In the genomic region with DNA sequence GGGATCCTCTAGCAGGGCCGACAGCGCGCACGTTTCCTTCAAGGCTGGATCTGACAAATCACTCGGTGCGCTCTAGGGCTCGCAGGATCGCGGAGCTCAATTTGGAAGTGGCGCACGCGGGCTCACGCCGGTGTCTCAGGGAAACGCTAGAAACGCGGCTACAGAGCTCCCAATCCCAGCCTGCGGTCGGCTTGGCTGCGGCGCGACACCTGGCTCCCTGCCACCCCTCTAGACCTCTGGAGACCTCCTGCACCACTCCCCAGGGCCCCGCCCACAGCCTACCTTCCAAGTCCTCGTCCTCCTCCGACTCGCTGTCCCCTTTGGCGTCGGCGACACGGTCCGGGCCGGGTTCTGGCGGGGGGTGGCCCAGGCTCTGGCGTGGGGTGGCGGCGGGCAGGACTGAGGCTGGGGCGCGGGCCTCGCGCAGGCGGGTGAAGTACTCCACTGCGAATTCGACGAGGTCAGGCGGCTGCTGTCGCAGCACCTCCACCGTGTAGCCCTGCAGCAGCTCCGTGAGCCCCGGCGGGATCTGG, we compare ENCODE assay signal across 1 cellular context.
A peak's percentile ranks its signal among the peaks of the same experiment; 100 is the strongest.
TF ChIP-seq lines count a peak whose summit lies in the region.

No MANE protein-coding gene starts in this region.

TF ChIP-seq in HepG2, 621 proteins besides CTCF, POLR2A, EP300 and RAD21 (continued from another document and continues in another):
- TF ChIP-seq, protein P1, sequence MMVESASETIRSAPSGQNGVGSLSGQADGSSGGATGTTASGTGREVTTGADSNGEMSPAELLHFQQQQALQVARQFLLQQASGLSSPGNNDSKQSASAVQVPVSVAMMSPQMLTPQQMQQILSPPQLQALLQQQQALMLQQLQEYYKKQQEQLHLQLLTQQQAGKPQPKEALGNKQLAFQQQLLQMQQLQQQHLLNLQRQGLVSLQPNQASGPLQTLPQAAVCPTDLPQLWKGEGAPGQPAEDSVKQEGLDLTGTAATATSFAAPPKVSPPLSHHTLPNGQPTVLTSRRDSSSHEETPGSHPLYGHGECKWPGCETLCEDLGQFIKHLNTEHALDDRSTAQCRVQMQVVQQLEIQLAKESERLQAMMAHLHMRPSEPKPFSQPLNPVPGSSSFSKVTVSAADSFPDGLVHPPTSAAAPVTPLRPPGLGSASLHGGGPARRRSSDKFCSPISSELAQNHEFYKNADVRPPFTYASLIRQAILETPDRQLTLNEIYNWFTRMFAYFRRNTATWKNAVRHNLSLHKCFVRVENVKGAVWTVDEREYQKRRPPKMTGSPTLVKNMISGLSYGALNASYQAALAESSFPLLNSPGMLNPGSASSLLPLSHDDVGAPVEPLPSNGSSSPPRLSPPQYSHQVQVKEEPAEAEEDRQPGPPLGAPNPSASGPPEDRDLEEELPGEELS (CRISPR knock-in tag; IDR thresholded peaks at IDR 0.05) = peak; percentile 11; the same call in 1 of the 2 replicates
- no peak; the same call in 1 of the 2 replicates for TF ChIP-seq ZBTB8A (CRISPR knock-in tag; IDR thresholded peaks at IDR 0.05; ENCODE audit: borderline replicate concordance, low read depth)
- TF ChIP-seq ZNF224 (CRISPR knock-in tag; IDR thresholded peaks at IDR 0.05) = 0 out of 2 replicates have a peak, but pooled peaks have one; percentile 70
- TF ChIP-seq, protein P2, sequence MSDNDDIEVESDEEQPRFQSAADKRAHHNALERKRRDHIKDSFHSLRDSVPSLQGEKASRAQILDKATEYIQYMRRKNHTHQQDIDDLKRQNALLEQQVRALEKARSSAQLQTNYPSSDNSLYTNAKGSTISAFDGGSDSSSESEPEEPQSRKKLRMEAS (IDR thresholded peaks at IDR 0.05) = peak; percentile 57; the same call in 1 of the 2 replicates
- TF ChIP-seq HOXA9 (CRISPR knock-in tag; IDR thresholded peaks at IDR 0.05; ENCODE audit: borderline replicate concordance) = no peak
- 0 out of 2 replicates have a peak, but pooled peaks have one; percentile 14 for TF ChIP-seq SP5 (CRISPR knock-in tag; IDR thresholded peaks at IDR 0.05; ENCODE audit: borderline replicate concordance, low read depth)
- TF ChIP-seq ZNF790 (CRISPR knock-in tag; IDR thresholded peaks at IDR 0.05; ENCODE audit: borderline replicate concordance) = no peak
- TF ChIP-seq ZIK1 (CRISPR knock-in tag; IDR thresholded peaks at IDR 0.05; ENCODE audit: borderline replicate concordance, low read depth) = 0 out of 2 replicates have a peak, but pooled peaks have one; percentile 20
- TF ChIP-seq, protein P3, sequence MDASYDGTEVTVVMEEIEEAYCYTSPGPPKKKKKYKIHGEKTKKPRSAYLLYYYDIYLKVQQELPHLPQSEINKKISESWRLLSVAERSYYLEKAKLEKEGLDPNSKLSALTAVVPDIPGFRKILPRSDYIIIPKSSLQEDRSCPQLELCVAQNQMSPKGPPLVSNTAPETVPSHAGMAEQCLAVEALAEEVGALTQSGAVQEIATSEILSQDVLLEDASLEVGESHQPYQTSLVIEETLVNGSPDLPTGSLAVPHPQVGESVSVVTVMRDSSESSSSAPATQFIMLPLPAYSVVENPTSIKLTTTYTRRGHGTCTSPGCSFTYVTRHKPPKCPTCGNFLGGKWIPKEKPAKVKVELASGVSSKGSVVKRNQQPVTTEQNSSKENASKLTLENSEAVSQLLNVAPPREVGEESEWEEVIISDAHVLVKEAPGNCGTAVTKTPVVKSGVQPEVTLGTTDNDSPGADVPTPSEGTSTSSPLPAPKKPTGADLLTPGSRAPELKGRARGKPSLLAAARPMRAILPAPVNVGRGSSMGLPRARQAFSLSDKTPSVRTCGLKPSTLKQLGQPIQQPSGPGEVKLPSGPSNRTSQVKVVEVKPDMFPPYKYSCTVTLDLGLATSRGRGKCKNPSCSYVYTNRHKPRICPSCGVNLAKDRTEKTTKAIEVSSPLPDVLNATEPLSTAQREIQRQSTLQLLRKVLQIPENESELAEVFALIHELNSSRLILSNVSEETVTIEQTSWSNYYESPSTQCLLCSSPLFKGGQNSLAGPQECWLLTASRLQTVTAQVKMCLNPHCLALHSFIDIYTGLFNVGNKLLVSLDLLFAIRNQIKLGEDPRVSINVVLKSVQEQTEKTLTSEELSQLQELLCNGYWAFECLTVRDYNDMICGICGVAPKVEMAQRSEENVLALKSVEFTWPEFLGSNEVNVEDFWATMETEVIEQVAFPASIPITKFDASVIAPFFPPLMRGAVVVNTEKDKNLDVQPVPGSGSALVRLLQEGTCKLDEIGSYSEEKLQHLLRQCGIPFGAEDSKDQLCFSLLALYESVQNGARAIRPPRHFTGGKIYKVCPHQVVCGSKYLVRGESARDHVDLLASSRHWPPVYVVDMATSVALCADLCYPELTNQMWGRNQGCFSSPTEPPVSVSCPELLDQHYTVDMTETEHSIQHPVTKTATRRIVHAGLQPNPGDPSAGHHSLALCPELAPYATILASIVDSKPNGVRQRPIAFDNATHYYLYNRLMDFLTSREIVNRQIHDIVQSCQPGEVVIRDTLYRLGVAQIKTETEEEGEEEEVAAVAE (CRISPR knock-in tag; IDR thresholded peaks at IDR 0.05; ENCODE audit: borderline replicate concordance) = no peak
- TF ChIP-seq, protein P4, sequence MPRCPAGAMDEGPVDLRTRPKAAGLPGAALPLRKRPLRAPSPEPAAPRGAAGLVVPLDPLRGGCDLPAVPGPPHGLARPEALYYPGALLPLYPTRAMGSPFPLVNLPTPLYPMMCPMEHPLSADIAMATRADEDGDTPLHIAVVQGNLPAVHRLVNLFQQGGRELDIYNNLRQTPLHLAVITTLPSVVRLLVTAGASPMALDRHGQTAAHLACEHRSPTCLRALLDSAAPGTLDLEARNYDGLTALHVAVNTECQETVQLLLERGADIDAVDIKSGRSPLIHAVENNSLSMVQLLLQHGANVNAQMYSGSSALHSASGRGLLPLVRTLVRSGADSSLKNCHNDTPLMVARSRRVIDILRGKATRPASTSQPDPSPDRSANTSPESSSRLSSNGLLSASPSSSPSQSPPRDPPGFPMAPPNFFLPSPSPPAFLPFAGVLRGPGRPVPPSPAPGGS (CRISPR knock-in tag; IDR thresholded peaks at IDR 0.05) = no peak
- TF ChIP-seq MYC (CRISPR knock-in tag; IDR thresholded peaks at IDR 0.05; ENCODE audit: borderline replicate concordance) = peak; percentile 41; the same call in 1 of the 2 replicates
- peak; percentile 30; the same call in 1 of the 2 replicates for TF ChIP-seq ARNTL (CRISPR knock-in tag; IDR thresholded peaks at IDR 0.05)
- TF ChIP-seq, protein P5, sequence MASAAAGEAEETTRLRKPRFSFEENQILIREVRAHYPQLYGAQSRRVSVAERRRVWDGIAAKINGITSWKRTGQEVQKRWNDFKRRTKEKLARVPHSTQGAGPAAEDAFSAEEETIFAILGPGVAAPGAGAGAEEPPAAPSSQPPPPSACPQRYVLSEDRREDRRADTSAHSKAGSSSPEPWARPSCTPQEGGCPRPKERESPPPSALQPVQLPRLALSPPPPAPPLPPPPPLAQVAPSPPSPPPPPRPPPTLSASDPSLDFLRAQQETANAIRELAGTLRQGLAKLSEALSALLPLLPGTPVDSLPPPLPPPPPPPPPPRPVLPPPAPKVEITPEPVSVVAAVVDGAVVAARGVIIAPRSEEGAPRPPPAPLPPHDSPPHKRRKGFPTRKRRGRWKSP (CRISPR knock-in tag; IDR thresholded peaks at IDR 0.05) = no peak; the same call in 1 of the 2 replicates
- peak; percentile 64 for TF ChIP-seq PTBP1 (IDR thresholded peaks at IDR 0.05; ENCODE audit: low read depth, low read length, poor library complexity, severe bottlenecking)
- TF ChIP-seq, protein P6, sequence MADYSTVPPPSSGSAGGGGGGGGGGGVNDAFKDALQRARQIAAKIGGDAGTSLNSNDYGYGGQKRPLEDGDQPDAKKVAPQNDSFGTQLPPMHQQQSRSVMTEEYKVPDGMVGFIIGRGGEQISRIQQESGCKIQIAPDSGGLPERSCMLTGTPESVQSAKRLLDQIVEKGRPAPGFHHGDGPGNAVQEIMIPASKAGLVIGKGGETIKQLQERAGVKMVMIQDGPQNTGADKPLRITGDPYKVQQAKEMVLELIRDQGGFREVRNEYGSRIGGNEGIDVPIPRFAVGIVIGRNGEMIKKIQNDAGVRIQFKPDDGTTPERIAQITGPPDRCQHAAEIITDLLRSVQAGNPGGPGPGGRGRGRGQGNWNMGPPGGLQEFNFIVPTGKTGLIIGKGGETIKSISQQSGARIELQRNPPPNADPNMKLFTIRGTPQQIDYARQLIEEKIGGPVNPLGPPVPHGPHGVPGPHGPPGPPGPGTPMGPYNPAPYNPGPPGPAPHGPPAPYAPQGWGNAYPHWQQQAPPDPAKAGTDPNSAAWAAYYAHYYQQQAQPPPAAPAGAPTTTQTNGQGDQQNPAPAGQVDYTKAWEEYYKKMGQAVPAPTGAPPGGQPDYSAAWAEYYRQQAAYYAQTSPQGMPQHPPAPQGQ (CRISPR knock-in tag; IDR thresholded peaks at IDR 0.05; ENCODE audit: borderline replicate concordance) = no peak
- no peak for TF ChIP-seq RFXANK (CRISPR knock-in tag; IDR thresholded peaks at IDR 0.05)
- TF ChIP-seq, protein P7, sequence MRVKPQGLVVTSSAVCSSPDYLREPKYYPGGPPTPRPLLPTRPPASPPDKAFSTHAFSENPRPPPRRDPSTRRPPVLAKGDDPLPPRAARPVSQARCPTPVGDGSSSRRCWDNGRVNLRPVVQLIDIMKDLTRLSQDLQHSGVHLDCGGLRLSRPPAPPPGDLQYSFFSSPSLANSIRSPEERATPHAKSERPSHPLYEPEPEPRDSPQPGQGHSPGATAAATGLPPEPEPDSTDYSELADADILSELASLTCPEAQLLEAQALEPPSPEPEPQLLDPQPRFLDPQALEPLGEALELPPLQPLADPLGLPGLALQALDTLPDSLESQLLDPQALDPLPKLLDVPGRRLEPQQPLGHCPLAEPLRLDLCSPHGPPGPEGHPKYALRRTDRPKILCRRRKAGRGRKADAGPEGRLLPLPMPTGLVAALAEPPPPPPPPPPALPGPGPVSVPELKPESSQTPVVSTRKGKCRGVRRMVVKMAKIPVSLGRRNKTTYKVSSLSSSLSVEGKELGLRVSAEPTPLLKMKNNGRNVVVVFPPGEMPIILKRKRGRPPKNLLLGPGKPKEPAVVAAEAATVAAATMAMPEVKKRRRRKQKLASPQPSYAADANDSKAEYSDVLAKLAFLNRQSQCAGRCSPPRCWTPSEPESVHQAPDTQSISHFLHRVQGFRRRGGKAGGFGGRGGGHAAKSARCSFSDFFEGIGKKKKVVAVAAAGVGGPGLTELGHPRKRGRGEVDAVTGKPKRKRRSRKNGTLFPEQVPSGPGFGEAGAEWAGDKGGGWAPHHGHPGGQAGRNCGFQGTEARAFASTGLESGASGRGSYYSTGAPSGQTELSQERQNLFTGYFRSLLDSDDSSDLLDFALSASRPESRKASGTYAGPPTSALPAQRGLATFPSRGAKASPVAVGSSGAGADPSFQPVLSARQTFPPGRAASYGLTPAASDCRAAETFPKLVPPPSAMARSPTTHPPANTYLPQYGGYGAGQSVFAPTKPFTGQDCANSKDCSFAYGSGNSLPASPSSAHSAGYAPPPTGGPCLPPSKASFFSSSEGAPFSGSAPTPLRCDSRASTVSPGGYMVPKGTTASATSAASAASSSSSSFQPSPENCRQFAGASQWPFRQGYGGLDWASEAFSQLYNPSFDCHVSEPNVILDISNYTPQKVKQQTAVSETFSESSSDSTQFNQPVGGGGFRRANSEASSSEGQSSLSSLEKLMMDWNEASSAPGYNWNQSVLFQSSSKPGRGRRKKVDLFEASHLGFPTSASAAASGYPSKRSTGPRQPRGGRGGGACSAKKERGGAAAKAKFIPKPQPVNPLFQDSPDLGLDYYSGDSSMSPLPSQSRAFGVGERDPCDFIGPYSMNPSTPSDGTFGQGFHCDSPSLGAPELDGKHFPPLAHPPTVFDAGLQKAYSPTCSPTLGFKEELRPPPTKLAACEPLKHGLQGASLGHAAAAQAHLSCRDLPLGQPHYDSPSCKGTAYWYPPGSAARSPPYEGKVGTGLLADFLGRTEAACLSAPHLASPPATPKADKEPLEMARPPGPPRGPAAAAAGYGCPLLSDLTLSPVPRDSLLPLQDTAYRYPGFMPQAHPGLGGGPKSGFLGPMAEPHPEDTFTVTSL (CRISPR knock-in tag; IDR thresholded peaks at IDR 0.05; ENCODE audit: borderline replicate concordance) = 0 out of 2 replicates have a peak, but pooled peaks have one; percentile 38
- TF ChIP-seq, protein P8, sequence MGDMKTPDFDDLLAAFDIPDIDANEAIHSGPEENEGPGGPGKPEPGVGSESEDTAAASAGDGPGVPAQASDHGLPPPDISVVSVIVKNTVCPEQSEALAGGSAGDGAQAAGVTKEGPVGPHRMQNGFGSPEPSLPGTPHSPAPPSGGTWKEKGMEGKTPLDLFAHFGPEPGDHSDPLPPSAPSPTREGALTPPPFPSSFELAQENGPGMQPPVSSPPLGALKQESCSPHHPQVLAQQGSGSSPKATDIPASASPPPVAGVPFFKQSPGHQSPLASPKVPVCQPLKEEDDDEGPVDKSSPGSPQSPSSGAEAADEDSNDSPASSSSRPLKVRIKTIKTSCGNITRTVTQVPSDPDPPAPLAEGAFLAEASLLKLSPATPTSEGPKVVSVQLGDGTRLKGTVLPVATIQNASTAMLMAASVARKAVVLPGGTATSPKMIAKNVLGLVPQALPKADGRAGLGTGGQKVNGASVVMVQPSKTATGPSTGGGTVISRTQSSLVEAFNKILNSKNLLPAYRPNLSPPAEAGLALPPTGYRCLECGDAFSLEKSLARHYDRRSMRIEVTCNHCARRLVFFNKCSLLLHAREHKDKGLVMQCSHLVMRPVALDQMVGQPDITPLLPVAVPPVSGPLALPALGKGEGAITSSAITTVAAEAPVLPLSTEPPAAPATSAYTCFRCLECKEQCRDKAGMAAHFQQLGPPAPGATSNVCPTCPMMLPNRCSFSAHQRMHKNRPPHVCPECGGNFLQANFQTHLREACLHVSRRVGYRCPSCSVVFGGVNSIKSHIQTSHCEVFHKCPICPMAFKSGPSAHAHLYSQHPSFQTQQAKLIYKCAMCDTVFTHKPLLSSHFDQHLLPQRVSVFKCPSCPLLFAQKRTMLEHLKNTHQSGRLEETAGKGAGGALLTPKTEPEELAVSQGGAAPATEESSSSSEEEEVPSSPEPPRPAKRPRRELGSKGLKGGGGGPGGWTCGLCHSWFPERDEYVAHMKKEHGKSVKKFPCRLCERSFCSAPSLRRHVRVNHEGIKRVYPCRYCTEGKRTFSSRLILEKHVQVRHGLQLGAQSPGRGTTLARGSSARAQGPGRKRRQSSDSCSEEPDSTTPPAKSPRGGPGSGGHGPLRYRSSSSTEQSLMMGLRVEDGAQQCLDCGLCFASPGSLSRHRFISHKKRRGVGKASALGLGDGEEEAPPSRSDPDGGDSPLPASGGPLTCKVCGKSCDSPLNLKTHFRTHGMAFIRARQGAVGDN (CRISPR knock-in tag; IDR thresholded peaks at IDR 0.05) = peak; percentile 94; the same call in 1 of the 2 replicates
